In the genomic region with DNA sequence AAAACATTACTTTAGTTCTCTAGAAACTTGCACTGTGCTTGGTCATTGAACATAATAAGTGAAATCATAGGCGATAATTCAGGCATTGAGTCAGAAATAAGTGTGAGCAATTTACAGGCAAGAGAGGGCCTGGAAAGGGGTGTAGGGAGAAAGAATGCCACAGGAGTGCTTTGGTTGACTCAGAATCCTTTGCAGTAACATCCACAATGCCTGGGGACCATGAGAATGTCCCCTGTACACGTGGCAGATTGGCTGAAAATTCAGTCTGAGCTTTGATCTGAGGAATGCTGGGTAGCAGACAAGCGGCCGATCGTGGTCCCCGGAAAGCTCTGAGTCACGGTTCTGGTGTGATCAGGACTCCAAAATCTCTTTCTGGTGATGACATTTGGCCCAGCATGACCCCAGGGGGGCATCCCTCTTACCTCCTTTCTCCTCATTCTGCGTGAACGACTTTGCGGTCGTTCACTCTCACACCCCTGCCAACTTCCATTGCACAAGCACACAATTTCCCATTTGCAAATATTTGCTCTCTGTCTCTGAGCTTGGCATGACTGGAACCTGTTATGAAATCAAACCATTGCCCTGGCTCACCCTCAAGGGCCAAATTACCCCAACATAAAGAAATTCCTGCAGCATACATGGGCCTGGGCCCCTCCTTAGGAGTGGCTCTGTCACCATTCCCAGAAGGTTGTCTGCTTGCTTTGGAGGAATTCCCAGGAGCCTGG, we compare ENCODE assay signal across 8 cellular contexts.
A peak's percentile ranks its signal among the peaks of the same experiment; 100 is the strongest.
DNase-seq lines count a peak whose midpoint lies in the region; ATAC-seq, FAIRE-seq and TF ChIP-seq lines count a peak whose summit lies in the region.

No MANE protein-coding gene starts in this region.

- no peak overlapping the region for H3K9ac ChIP-seq in kidney (ENCODE audit: low read length in 2 of 2)

- TF ChIP-seq CTCF in kidney (IDR thresholded peaks at IDR 0.05; ENCODE audit: borderline replicate concordance, extremely low read depth, insufficient read depth), result no peak
- no peak for TF ChIP-seq CTCF in upper lobe of left lung (IDR thresholded peaks at IDR 0.05)

- TF ChIP-seq POLR2A in upper lobe of left lung (IDR thresholded peaks at IDR 0.05), result no peak

- peak; percentile 86 to 88 for ATAC-seq in upper lobe of left lung (ENCODE audit: low FRiP score in 2 of 2)
- no peak for ATAC-seq in GM19328 (IDR thresholded peaks at IDR 0.05; ENCODE audit: unreplicated experiment)

- H3K4me1 ChIP-seq in kidney (ENCODE audit: control insufficient read depth in 1 of 2, insufficient read depth in 1 of 2, low read depth in 1 of 2, low read length in 2 of 2) (peaks cover 0 to 6% of the 10 kb centered on the region in 2 donors), upper lobe of left lung (peaks cover 25 to 30% (median 28%) of the 10 kb centered on the region in 4 donors)

- peaks cover 0 to 4% of the 10 kb centered on the region in 2 donors for H3K36me3 ChIP-seq in kidney (ENCODE audit: control insufficient read depth in 1 of 2, insufficient read depth in 2 of 2, low read length in 2 of 2)
- peaks cover 0 to 16% (median 6%) of the 10 kb centered on the region in 4 donors for H3K36me3 ChIP-seq in upper lobe of left lung

- in situ Hi-C loops in KBM-7 (cut with MboI; ENCODE audit: low pct_unique_long_range_greater_than_20kb, low sequenced_read_pairs) (no loop called here), ACHN (cut with HindIII; ENCODE audit: low pct_ligation_motif_present, low pct_unique_long_range_greater_than_20kb, low sequenced_read_pairs) (no loop called here)

- H3K9me3 ChIP-seq in kidney (ENCODE audit: control insufficient read depth in 1 of 2, low read length in 2 of 2) (no peaks in the 10 kb centered on the region), upper lobe of left lung (no peaks in the 10 kb centered on the region)

- H3K27me3 ChIP-seq in upper lobe of left lung, result no peaks in the 10 kb centered on the region

- 35 to 43% methylated on average over 11 of the region's 11 CpGs for WGBS in upper lobe of left lung, 2 donors

- DNase-seq in NCI-H2081 (lab: John Stamatoyannopoulos, UW) (peak; percentile 20 to 44), NCI-H2081 treated with DMSO at 0.1 percent for 48 hours (lab: John Stamatoyannopoulos, UW) (no peak), amniotic stem cell (lab: John Stamatoyannopoulos, UW) (peak; percentile 26), kidney (peak; percentile 63), upper lobe of left lung (peak in 1 of 2 donors; percentile 78), KBM-7 (no peak), ACHN (no peak)

- intact Hi-C loops in kidney (cut with DNase I), result no loop called here

- TF ChIP-seq EP300 in upper lobe of left lung (IDR thresholded peaks at IDR 0.05), result peak in 3 of 4 donors; percentile 47 to 92 (median 57)

- H3K4me3 ChIP-seq in kidney (ENCODE audit: low read length in 2 of 2) (no peak overlapping the region), upper lobe of left lung (no peak overlapping the region)

- FAIRE-seq in kidney (lab: Jason Lieb, UNC), result no peak

- no peak overlapping the region for H3K27ac ChIP-seq in kidney (ENCODE audit: low read depth in 2 of 2, low read length in 2 of 2)
- peak overlapping the region; percentile 71 to 84 (median 84) for H3K27ac ChIP-seq in upper lobe of left lung

Comparison
In these comparisons a context has a peak if more than half of its experiments do, and no peak if none do; other contexts are left out.
1. DNase-seq: peak in NCI-H2081 (2 of 2), amniotic stem cell (single experiment) and kidney (single experiment); none in NCI-H2081 treated with DMSO at 0.1 percent for 48 hours (single experiment), KBM-7 (single experiment) and ACHN (single experiment).
2. H3K27ac ChIP-seq: peak in upper lobe of left lung (4 of 4); none in kidney (0 of 2).